Comparison of ENCODE assay signal across 27 cellular contexts in genomic region chr12:82530394-82530793, GRCh38.
"Had no signal": no experiment of that assay in that cellular context is flagged by ENCODE, and none has a peak within 500 bp of the region (broad histone marks: within the 10 kb centered on the region; RNA-seq: fewer than 3 reads in every experiment).

No MANE protein-coding gene starts in this region.

- ATAC-seq: stimulated activated effector memory CD8-positive, alpha-beta T cell treated with anti-CD3 and anti-CD28 coated beads, Interleukin-12 subunit alpha, Interleukin-12 subunit beta, amount 100 ng/mL, for 72 hours; stimulated activated memory B cell treated with anti-CD40 and anti-IgM and Interleukin-4, amounts not matched to agents 10 μg/mL and 1 μg/mL and 100 μg/mL, for 72 hours; stimulated activated naive B cell treated with anti-CD40 and anti-IgM and Interleukin-4, amounts not matched to agents 10 μg/mL and 1 μg/mL and 100 μg/mL, for 72 hours; stimulated activated naive CD8-positive, alpha-beta T cell treated with anti-CD3 and anti-CD28 coated beads, Interleukin-15, amount 100 ng/mL, for 72 hours; stimulated activated naive CD8-positive, alpha-beta T cell treated with anti-CD3 and anti-CD28 coated beads, Interleukin-15, Interleukin-2, amounts not matched to agents 100 U/mL and 50 U/mL, for 24 hours; upper lobe of right lung had no signal

- H3K36me3 ChIP-seq: stomach, suprapubic skin, thoracic aorta, thyroid gland, tibial artery, tibial nerve, transverse colon, upper lobe of left lung, upper lobe of right lung, uterus, vagina had no signal

- H3K4me1 ChIP-seq: suprapubic skin, testis, thyroid gland, tibial artery, tibial nerve, transverse colon, upper lobe of left lung, upper lobe of right lung, uterus, vagina had no signal

- H3K4me3 ChIP-seq: stomach, suprapubic skin, testis, thoracic aorta, thyroid gland, tibial artery, tibial nerve, transverse colon, upper lobe of left lung, upper lobe of right lung, uterus, vagina had no signal

- H3K27me3 ChIP-seq: stomach, suprapubic skin, testis, thyroid gland, tibial artery, tibial nerve, transverse colon, upper lobe of left lung, upper lobe of right lung, uterus, vagina had no signal

- FAIRE-seq: urothelium cell line had no signal

- H3K9me3 ChIP-seq: stomach, suprapubic skin, testis, thoracic aorta, thyroid gland, tibial artery, tibial nerve, transverse colon, upper lobe of left lung, upper lobe of right lung, uterus, vagina had no signal

- DNase-seq: stimulated activated CD4-positive, alpha-beta T cell treated with anti-CD3 and anti-CD28 coated beads, Interleukin-2, amount 100 ng/mL, for 48 hours; stimulated activated CD4-positive, alpha-beta T cell treated with anti-CD3 and anti-CD28 coated beads, Interleukin-4, amount 100 ng/mL, for 1 hour; stimulated activated CD4-positive, alpha-beta T cell treated with anti-CD3 and anti-CD28 coated beads, Interleukin-4, amount 100 ng/mL, for 24 hours; stimulated activated CD4-positive, alpha-beta T cell treated with anti-CD3 and anti-CD28 coated beads, Interleukin-4, amount 100 ng/mL, for 4 hours; stimulated activated CD8-positive, alpha-beta memory T cell treated with anti-CD3 and anti-CD28 coated beads, Interleukin-4, amount 100 ng/mL, for 48 hours; stimulated activated naive B cell treated with anti-CD40 and anti-IgM and Interleukin-4, amounts not matched to agents 10 μg/mL and 1 μg/mL and 100 μg/mL, for 72 hours; stimulated activated naive CD4-positive, alpha-beta T cell; stimulated activated naive CD4-positive, alpha-beta T cell treated with Interleukin-2 at 50 U/mL for 16 hours; stimulated activated naive CD8-positive, alpha-beta T cell treated with anti-CD3 and anti-CD28 coated beads, Interleukin-15, amount 100 ng/mL, for 72 hours; stimulated activated naive CD8-positive, alpha-beta T cell treated with anti-CD3 and anti-CD28 coated beads, Interleukin-15, Interleukin-2, amounts not matched to agents 100 U/mL and 50 U/mL, for 24 hours; stomach; substantia nigra; testis; thyroid gland; tibial artery; transverse colon; trophoblast cell; upper lobe of left lung; upper lobe of right lung; uterus had no signal

- H3K27ac ChIP-seq: stomach, suprapubic skin, testis, thoracic aorta, thyroid gland, tibial artery, tibial nerve, transverse colon, upper lobe of left lung, upper lobe of right lung, uterus, vagina had no signal
